8 cellular contexts compared by ENCODE assay signal in genomic region chr16:10828851-10829331, GRCh38. TPM values are rescaled to one million over a fixed set of nuclear protein-coding genes. Genes with fewer than 3 reads are reported as not detected.
A peak's percentile ranks its signal among the peaks of the same experiment; 100 is the strongest.
DNase-seq lines count a peak whose midpoint lies in the region; ATAC-seq and TF ChIP-seq lines count a peak whose summit lies in the region.

No MANE protein-coding gene starts in this region.

- H3K27me3 ChIP-seq in skeletal muscle satellite cell (ENCODE audit: control insufficient read depth, insufficient read depth, low read length) = peaks cover 18% of the 10 kb centered on the region

- TF ChIP-seq CTCF in astrocyte of the spinal cord (IDR thresholded peaks at IDR 0.05; ENCODE audit: low read depth, low read length) = no peak

- ATAC-seq in HG02763 (IDR thresholded peaks at IDR 0.05; ENCODE audit: unreplicated experiment) (no peak), GM19324 (IDR thresholded peaks at IDR 0.05; ENCODE audit: low FRiP score, unreplicated experiment) (no peak)

- no peak overlapping the region for H3K4me3 ChIP-seq in astrocyte of the spinal cord (ENCODE audit: low read depth, low read length)
- H3K4me3 ChIP-seq in skeletal muscle satellite cell (ENCODE audit: low read length) = peak overlapping the region; percentile 47

- no peaks in the 10 kb centered on the region for H3K36me3 ChIP-seq in skeletal muscle satellite cell (ENCODE audit: insufficient read depth, low read length)

- peak overlapping the region; percentile 29 for H3K9ac ChIP-seq in skeletal muscle satellite cell (ENCODE audit: low read depth, low read length)

- in situ Hi-C loops in astrocyte of the spinal cord (cut with HindIII; ENCODE audit: low sequenced_read_pairs) = no loop called here

- peak overlapping the region; percentile 68 for H3K4me2 ChIP-seq in skeletal muscle satellite cell (ENCODE audit: low read length)

- no peaks in the 10 kb centered on the region for H3K9me3 ChIP-seq in skeletal muscle satellite cell (replicated peaks; ENCODE audit: low read length)

- DNase-seq in HT1080 (ENCODE audit: low read depth) (peak; percentile 62), astrocyte of the spinal cord (ENCODE audit: low read depth, low spot score) (peak; percentile 89), hypothalamus (lab: John Stamatoyannopoulos, UW) (peak; percentile 16 to 93 (median 80))
- DNase-seq in activated CD4-positive, alpha-beta T cell treated with anti-CD3 and anti-CD28 coated beads, Interleukin-2, amount 50 U/mL, for 48 hours = no peak
- no peak for DNase-seq in activated effector memory CD4-positive, alpha-beta T cell treated with anti-CD3 and anti-CD28 coated beads, Interleukin-2, amount 50 U/mL, for 16 hours

- peaks cover 21% of the 10 kb centered on the region for H3K4me1 ChIP-seq in skeletal muscle satellite cell (ENCODE audit: control insufficient read depth, insufficient read depth, low read length)

RNA-seq across cellular contexts. Expression of gene TVP23A, which starts 10.3 kb away (rescaled TPM):
- total RNA-seq in HT1080 (2014; rRNA removed; shearing (Covaris generic)) = not detected in 2 replicates
- 0.06 and 0.17 TPM in 2 replicates for polyA plus RNA-seq in HT1080 (2015; cell fraction: cytosol; rRNA removed)
- not detected in 2 replicates for polyA plus RNA-seq in HT1080 (2015; cell fraction: nucleus; rRNA removed)
- not detected in 2 replicates for total RNA-seq in skeletal muscle satellite cell (2012; rRNA removed)

RNA-seq across cellular contexts. Expression of gene CIITA, which starts 48.1 kb away (rescaled TPM):
- total RNA-seq in HT1080 (2014; rRNA removed; shearing (Covaris generic)) = 0.30 and 0.55 TPM in 2 replicates
- polyA plus RNA-seq in HT1080 (2015; cell fraction: cytosol; rRNA removed) = 1.4 and 1.8 TPM in 2 replicates
- polyA plus RNA-seq in HT1080 (2015; cell fraction: nucleus; rRNA removed) = 7.7 and 9.4 TPM in 2 replicates
- total RNA-seq in skeletal muscle satellite cell (2012; rRNA removed) = under 0.01 and 0.66 TPM in 2 replicates

Comparison
In these comparisons a context has a peak if more than half of its experiments do, and no peak if none do; other contexts are left out.
1. DNase-seq: peak in HT1080 (single experiment), astrocyte of the spinal cord (single experiment) and hypothalamus (51 of 51); none in activated CD4-positive, alpha-beta T cell treated with anti-CD3 and anti-CD28 coated beads, Interleukin-2, amount 50 U/mL, for 48 hours (0 of 2) and activated effector memory CD4-positive, alpha-beta T cell treated with anti-CD3 and anti-CD28 coated beads, Interleukin-2, amount 50 U/mL, for 16 hours (single experiment).